8 cellular contexts compared by ENCODE assay signal in genomic region chr4:114780205-114780604, GRCh38.
DNase-seq lines count a peak whose midpoint lies in the region; ATAC-seq and TF ChIP-seq lines count a peak whose summit lies in the region.

No MANE protein-coding gene starts in this region.

- H3K4me3 ChIP-seq in WERI-Rb-1 (ENCODE audit: low read depth, low read length) (no peak overlapping the region), mucosa of descending colon (no peak overlapping the region), adrenal gland (no peak overlapping the region)

- ATAC-seq in mucosa of descending colon, result peak; percentile 51
- ATAC-seq in Right ventricle myocardium superior (ENCODE audit: poor library complexity), result no peak
- no peak for ATAC-seq in T-cell (replicated peaks in 1 of 4)

- in situ Hi-C loops in G401 (cut with HindIII; ENCODE audit: low sequenced_read_pairs), result no loop called here

- H3K36me3 ChIP-seq in WERI-Rb-1, result no peaks in the 10 kb centered on the region
- H3K36me3 ChIP-seq in mucosa of descending colon (ENCODE audit: low read depth), result no peaks in the 10 kb centered on the region
- H3K36me3 ChIP-seq in adrenal gland (replicated peaks in 1 of 2), result no peaks in the 10 kb centered on the region

- H3K4me1 ChIP-seq in mucosa of descending colon (ENCODE audit: low read depth), result no peaks in the 10 kb centered on the region
- H3K4me1 ChIP-seq in adrenal gland (replicated peaks in 1 of 2), result no peaks in the 10 kb centered on the region

- H3K36me3 Mint-ChIP-seq in T-cell, result no peaks in the 10 kb centered on the region

- peaks cover 3 to 7% of the 10 kb centered on the region in 2 donors for H3K27me3 Mint-ChIP-seq in T-cell

- H3K9me3 ChIP-seq in WERI-Rb-1 (ENCODE audit: severe bottlenecking) (no peaks in the 10 kb centered on the region), mucosa of descending colon (no peaks in the 10 kb centered on the region), adrenal gland (replicated peaks in 1 of 3) (no peaks in the 10 kb centered on the region)

- POLR2A ChIA-PET in T-cell (lab: Charles Lee), result no interaction called here

- no peak overlapping the region for H3K27ac Mint-ChIP-seq in T-cell

- no peak overlapping the region for H3K27ac ChIP-seq in WERI-Rb-1
- no peak overlapping the region for H3K27ac ChIP-seq in adrenal gland

- H3K4me1 Mint-ChIP-seq in T-cell, result no peaks in the 10 kb centered on the region

- H3K9me3 Mint-ChIP-seq in T-cell, result peaks cover 0 to 3% (median 0%) of the 10 kb centered on the region in 3 donors

- 53 to 86% (median 72%) methylated on average over 1 of the region's 1 CpG for WGBS in adrenal gland, 4 donors

- peak; percentile 29 for DNase-seq in G401 (ENCODE audit: low spot score)
- DNase-seq in NAMALWA (ENCODE audit: low spot score), result peak; percentile 32
- peak; percentile 49 for DNase-seq in WERI-Rb-1
- peak in 1 of 3 donors; percentile 27 for DNase-seq in mucosa of descending colon
- no peak for DNase-seq in Right ventricle myocardium superior
- no peak for DNase-seq in activated CD8-positive, alpha-beta memory T cell treated with anti-CD3 and anti-CD28 coated beads, Interleukin-2, amount 50 U/mL, for 48 hours
- no peak for DNase-seq in adrenal gland
- DNase-seq in T-cell, result no peak

- H3K4me3 Mint-ChIP-seq in T-cell, result no peak overlapping the region

- peak; percentile 54 for TF ChIP-seq CTCF in WERI-Rb-1 (IDR thresholded peaks at IDR 0.05; ENCODE audit: low read depth, low read length)
- TF ChIP-seq CTCF in mucosa of descending colon (IDR thresholded peaks at IDR 0.05), result no peak
- peak in 1 of 6 experiments; percentile 17 for TF ChIP-seq CTCF in adrenal gland (IDR thresholded peaks at IDR 0.05)

- intact Hi-C loops in mucosa of descending colon (cut with DNase I, micrococcal nuclease) (no loop called here), Right ventricle myocardium superior (cut with DNase I) (no loop called here), adrenal gland (cut with DNase I) (no loop called here)

- CTCF ChIA-PET in T-cell (lab: Charles Lee), result no interaction called here

- no peak for TF ChIP-seq POLR2A in adrenal gland (IDR thresholded peaks at IDR 0.05)

- no peaks in the 10 kb centered on the region for H3K27me3 ChIP-seq in WERI-Rb-1 (ENCODE audit: insufficient read depth, low read depth, severe bottlenecking)
- no peaks in the 10 kb centered on the region for H3K27me3 ChIP-seq in adrenal gland

Comparison
In these comparisons a context has a peak if more than half of its experiments do, and no peak if none do; other contexts are left out.
1. DNase-seq: peak in G401 (single experiment), NAMALWA (single experiment) and WERI-Rb-1 (single experiment); none in Right ventricle myocardium superior (single experiment), activated CD8-positive, alpha-beta memory T cell treated with anti-CD3 and anti-CD28 coated beads, Interleukin-2, amount 50 U/mL, for 48 hours (single experiment), adrenal gland (0 of 7) and T-cell (0 of 34).